ENCODE assay signal across 16 cellular contexts in genomic region chr2:9243357-9243756, GRCh38. TPM values are rescaled to one million over a fixed set of nuclear protein-coding genes. Genes with fewer than 3 reads are reported as not detected.
DNase-seq lines count a peak whose midpoint lies in the region; ATAC-seq, FAIRE-seq and TF ChIP-seq lines count a peak whose summit lies in the region.
"Had no signal": no experiment of that assay in that cellular context is flagged by ENCODE, and none has a peak within 500 bp of the region (broad histone marks: within the 10 kb centered on the region; RNA-seq: fewer than 3 reads in every experiment).

No MANE protein-coding gene starts in this region.

- intact Hi-C loops in MCF 10A (cut with micrococcal nuclease), result no loop called here
- intact Hi-C loops in breast epithelium (cut with DNase I; ENCODE audit: low total_unique reads), result no loop called here
- intact Hi-C loops in activated CD8-positive, alpha-beta T cell treated with anti-CD3 and anti-CD28 coated beads for 36 hours (cut with micrococcal nuclease), result no loop called here

- H3K9me3 ChIP-seq in breast epithelium (no peaks in the 10 kb centered on the region), SK-N-SH (no peaks in the 10 kb centered on the region), smooth muscle cell (replicated peaks; ENCODE audit: low read depth) (no peaks in the 10 kb centered on the region)

- TF ChIP-seq EP300 in SK-N-SH (IDR thresholded peaks at IDR 0.05; ENCODE audit: borderline replicate concordance in 1 of 2, low read depth in 1 of 2, low read length in 1 of 2), result 0 out of 4 replicates have a peak, but pooled peaks of 1 of the 2 experiments have one; percentile 71

- no peak for ATAC-seq in activated CD8-positive, alpha-beta T cell treated with anti-CD3 and anti-CD28 coated beads for 36 hours
- ATAC-seq: CD8-positive, alpha-beta T cell had no signal

- H3F3A ChIP-seq in SK-N-SH (replicated peaks; ENCODE audit: insufficient read depth), result peaks cover 21% of the 10 kb centered on the region
- no peaks in the 10 kb centered on the region for H3F3A ChIP-seq in smooth muscle cell (ENCODE audit: low read depth)

- DNase-seq in MCF 10A (ENCODE audit: unreplicated experiment), result no peak
- DNase-seq in breast epithelium (ENCODE audit: low spot score in 2 of 2), result no peak
- no peak for DNase-seq in SK-N-SH
- DNase-seq in dermis blood vessel endothelial cell, result peak; percentile 37
- DNase-seq in smooth muscle cell (lab: John Stamatoyannopoulos, UW; ENCODE audit: unreplicated experiment), result no peak
- no peak for DNase-seq in RCC 7860 (ENCODE audit: low spot score)
- no peak for DNase-seq in NK-92 treated with Interleukin-12 subunit alpha and Interleukin-12 subunit beta, amount 100 ng/mL, for 24 hours (lab: John Stamatoyannopoulos, UW)
- no peak for DNase-seq in activated CD8-positive, alpha-beta T cell treated with anti-CD3 and anti-CD28 coated beads for 36 hours
- DNase-seq: CD8-positive, alpha-beta T cell; COR-L47; DND-41; GF-D8; HCEC 1CT; HFFc6 had no signal

- peak overlapping the region; percentile 0; the same call in 1 of the 2 replicates for H3K4me2 ChIP-seq in SK-N-SH
- H3K4me2 ChIP-seq in smooth muscle cell, result peak overlapping the region; percentile 6

- H3K4me3 Mint-ChIP-seq in MCF 10A (ENCODE audit: unreplicated experiment), result no peak overlapping the region
- no peak overlapping the region for H3K4me3 Mint-ChIP-seq in activated CD8-positive, alpha-beta T cell treated with anti-CD3 and anti-CD28 coated beads for 36 hours
- H3K4me3 Mint-ChIP-seq: CD14-positive monocyte; CD8-positive, alpha-beta T cell; HFFc6 had no signal

- FAIRE-seq in RCC 7860 (lab: Jason Lieb, UNC), result no peak

- no TSS peak for BruUV-seq in MCF 10A (replicated peaks; lab: Mats Ljungman, UMichigan)

- H4K20me1 ChIP-seq in SK-N-SH (ENCODE audit: insufficient read depth), result no peaks in the 10 kb centered on the region
- peaks cover 9% of the 10 kb centered on the region for H4K20me1 ChIP-seq in smooth muscle cell (ENCODE audit: low read depth)

- H3K79me2 ChIP-seq in SK-N-SH (ENCODE audit: insufficient read depth) (peaks cover 100% of the 10 kb centered on the region), smooth muscle cell (ENCODE audit: low read depth) (peaks cover 100% of the 10 kb centered on the region)

- no peaks in the 10 kb centered on the region for H3K9me2 ChIP-seq in SK-N-SH

- H3K27me3 Mint-ChIP-seq in MCF 10A (ENCODE audit: insufficient read depth, unreplicated experiment), result no peaks in the 10 kb centered on the region
- peaks cover 8% of the 10 kb centered on the region for H3K27me3 Mint-ChIP-seq in activated CD8-positive, alpha-beta T cell treated with anti-CD3 and anti-CD28 coated beads for 36 hours

- no peak overlapping the region for H2AFZ ChIP-seq in SK-N-SH (ENCODE audit: low read depth)
- no peak overlapping the region for H2AFZ ChIP-seq in smooth muscle cell (ENCODE audit: low read depth)

- no peak overlapping the region for H3K27ac ChIP-seq in breast epithelium
- peak overlapping the region; percentile 67 to 82 for H3K27ac ChIP-seq in SK-N-SH (ENCODE audit: low read depth in 2 of 2, low read length in 1 of 2)
- H3K27ac ChIP-seq in smooth muscle cell (ENCODE audit: low read depth), result peak overlapping the region; percentile 20
- H3K27ac ChIP-seq: 22Rv1 had no signal

- H3K4me3 ChIP-seq in breast epithelium, result no peak overlapping the region
- no peak overlapping the region for H3K4me3 ChIP-seq in SK-N-SH (ENCODE audit: low read depth in 2 of 2, low read length in 1 of 2)
- no peak overlapping the region for H3K4me3 ChIP-seq in smooth muscle cell

- H3K4me1 ChIP-seq in breast epithelium (no peaks in the 10 kb centered on the region), SK-N-SH (ENCODE audit: control insufficient read depth in 1 of 2, insufficient read depth in 2 of 2, low read depth in 1 of 2, low read length in 1 of 2) (peaks cover 56 to 81% of the 10 kb centered on the region in 2 experiments), smooth muscle cell (ENCODE audit: low read depth) (peaks cover 4% of the 10 kb centered on the region)

- no peak for TF ChIP-seq POLR2A in breast epithelium (IDR thresholded peaks at IDR 0.05)

- no peaks in the 10 kb centered on the region for H3K9me3 Mint-ChIP-seq in MCF 10A (ENCODE audit: unreplicated experiment)
- H3K9me3 Mint-ChIP-seq in activated CD8-positive, alpha-beta T cell treated with anti-CD3 and anti-CD28 coated beads for 36 hours, result no peaks in the 10 kb centered on the region
- H3K9me3 Mint-ChIP-seq: CD14-positive monocyte; CD8-positive, alpha-beta T cell; HFFc6 had no signal

- H3K4me1 Mint-ChIP-seq in MCF 10A (ENCODE audit: insufficient read depth, unreplicated experiment), result peaks cover 45% of the 10 kb centered on the region
- H3K4me1 Mint-ChIP-seq in activated CD8-positive, alpha-beta T cell treated with anti-CD3 and anti-CD28 coated beads for 36 hours (ENCODE audit: low read depth), result no peaks in the 10 kb centered on the region

- H3K27ac Mint-ChIP-seq in MCF 10A (ENCODE audit: low read depth, unreplicated experiment), result peak overlapping the region; percentile 16
- no peak overlapping the region for H3K27ac Mint-ChIP-seq in activated CD8-positive, alpha-beta T cell treated with anti-CD3 and anti-CD28 coated beads for 36 hours
- H3K27ac Mint-ChIP-seq: CD14-positive monocyte; CD8-positive, alpha-beta T cell; HFFc6 had no signal

- TF ChIP-seq CTCF in MCF 10A (IDR thresholded peaks at IDR 0.05; ENCODE audit: unreplicated experiment) (no peak), breast epithelium (IDR thresholded peaks at IDR 0.05) (no peak), SK-N-SH (IDR thresholded peaks at IDR 0.05) (no peak), smooth muscle cell (IDR thresholded peaks at IDR 0.05; ENCODE audit: borderline replicate concordance, insufficient read depth, poor library complexity, severe bottlenecking) (no peak)
- TF ChIP-seq CTCF in activated CD8-positive, alpha-beta T cell treated with anti-CD3 and anti-CD28 coated beads for 36 hours (IDR thresholded peaks at IDR 0.05), result no peak

- no peak for TF ChIP-seq RAD21 in SK-N-SH (IDR thresholded peaks at IDR 0.05; ENCODE audit: low read length)

- H3K36me3 ChIP-seq in breast epithelium, result no peaks in the 10 kb centered on the region
- peaks cover 0 to 10% of the 10 kb centered on the region in 2 experiments for H3K36me3 ChIP-seq in SK-N-SH (replicated peaks in 1 of 2; ENCODE audit: control insufficient read depth in 1 of 2, insufficient read depth in 2 of 2, low read length in 1 of 2)
- no peaks in the 10 kb centered on the region for H3K36me3 ChIP-seq in smooth muscle cell (ENCODE audit: low read depth)

- CTCF ChIA-PET in MCF 10A (lab: Yijun Ruan, JAX), result interaction anchor here (3.0 kb wide), 1 partner anchor 8 kb away, joined by 14 read pairs; no protein-coding TSS in a partner anchor
- CTCF ChIA-PET in SK-N-SH (lab: Yijun Ruan, JAX), result no interaction called here
- CTCF ChIA-PET in activated CD8-positive, alpha-beta T cell treated with anti-CD3 and anti-CD28 coated beads for 36 hours (lab: Charles Lee), result no interaction called here

- H3K9ac ChIP-seq in SK-N-SH, result no peak overlapping the region
- H3K9ac ChIP-seq in smooth muscle cell (ENCODE audit: low read depth), result no peak overlapping the region

- H3K27me3 ChIP-seq in breast epithelium (no peaks in the 10 kb centered on the region), SK-N-SH (ENCODE audit: insufficient read depth) (no peaks in the 10 kb centered on the region), smooth muscle cell (ENCODE audit: low read depth) (no peaks in the 10 kb centered on the region)

- 47% methylated on average over 8 of the region's 8 CpGs for WGBS in SK-N-SH (ENCODE audit: low lambda C conversion rate)
- WGBS in smooth muscle cell (ENCODE audit: low lambda C conversion rate), result 33% methylated on average over 8 of the region's 8 CpGs

- peaks cover 6% of the 10 kb centered on the region for H3K36me3 Mint-ChIP-seq in MCF 10A (ENCODE audit: insufficient read depth, unreplicated experiment)
- H3K36me3 Mint-ChIP-seq in activated CD8-positive, alpha-beta T cell treated with anti-CD3 and anti-CD28 coated beads for 36 hours (ENCODE audit: low read depth), result no peaks in the 10 kb centered on the region
- H3K36me3 Mint-ChIP-seq: CD14-positive monocyte; CD8-positive, alpha-beta T cell had no signal

- POLR2A ChIA-PET in MCF 10A (lab: Yijun Ruan, JAX), result interaction anchor here (0.6 to 2.1 kb wide), 4 partner anchors 12 to 43 kb away, joined by 3 to 7 read pairs (median 5); no protein-coding TSS in a partner anchor
- POLR2A ChIA-PET in SK-N-SH (lab: Yijun Ruan, JAX), result interaction anchor here (0.8 kb wide), 1 partner anchor 8 kb away, joined by 4 read pairs; no protein-coding TSS in a partner anchor
- POLR2A ChIA-PET in activated CD8-positive, alpha-beta T cell treated with anti-CD3 and anti-CD28 coated beads for 36 hours (lab: Charles Lee), result interaction anchor here (0.7 kb wide), 1 partner anchor 117 kb away, joined by 4 read pairs; no protein-coding TSS in a partner anchor

TF ChIP-seq in SK-N-SH, 30 proteins besides CTCF, POLR2A, EP300 and RAD21 (continues in another document):
- TF ChIP-seq SMC3 (IDR thresholded peaks at IDR 0.05; ENCODE audit: low read depth, low read length) (no peak), SIN3A (IDR thresholded peaks at IDR 0.05; ENCODE audit: borderline replicate concordance, low read depth, low read length) (no peak), GATA2 (CRISPR knock-in tag; IDR thresholded peaks at IDR 0.05) (peak; percentile 40), USF2 (IDR thresholded peaks at IDR 0.05; ENCODE audit: borderline replicate concordance, low read depth, low read length) (no peak), TAF1 (IDR thresholded peaks at IDR 0.05; ENCODE audit: borderline replicate concordance, low read depth, low read length) (no peak), TCF12 (IDR thresholded peaks at IDR 0.05) (peak; percentile 79), FOSL2 (IDR thresholded peaks at IDR 0.05; ENCODE audit: borderline replicate concordance, low read depth) (peak; percentile 58; the same call in 1 of the 2 replicates)

RNA-seq across cellular contexts. Expression of gene ASAP2, which starts 36.7 kb away (rescaled TPM):
- total RNA-seq in MCF 10A (2022), result 80.8 and 89.5 TPM in 2 replicates
- 10 to 100 TPM; 14.5 to 24.2 (median 21.0) TPM for total RNA-seq in breast epithelium
- polyA plus RNA-seq in SK-N-SH (2012; rRNA removed), result 37.9 and 41.4 TPM in 2 replicates
- polyA plus RNA-seq in SK-N-SH (2012; cell fraction: cytosol; rRNA removed), result 46.4 and 46.7 TPM in 2 replicates
- 60.7 and 79.4 TPM in 2 replicates for polyA plus RNA-seq in SK-N-SH (2012; cell fraction: nucleus; rRNA removed)
- total RNA-seq in dermis blood vessel endothelial cell, result 58.0 and 59.6 TPM in 2 replicates
- total RNA-seq in smooth muscle cell, result 23.1 and 24.1 TPM in 2 replicates
- polyA plus RNA-seq in smooth muscle cell, result 8.8 and 14.4 TPM in 2 replicates
- total RNA-seq in activated CD8-positive, alpha-beta T cell treated with anti-CD3 and anti-CD28 coated beads for 36 hours, result not detected
- total RNA-seq: CD8-positive, alpha-beta T cell had no signal

Comparison
In these comparisons a context has a peak if more than half of its experiments do, and no peak if none do; other contexts are left out.
1. H3K27ac ChIP-seq: peak in SK-N-SH (2 of 2) and smooth muscle cell (single experiment); none in breast epithelium (0 of 2).
2. RNA of gene ASAP2, which starts 36.7 kb away (total RNA-seq): 80.8 to 89.5 TPM in MCF 10A, 58.0 to 59.6 TPM in dermis blood vessel endothelial cell, 23.1 to 24.1 TPM in smooth muscle cell and 14.5 to 24.2 TPM in breast epithelium; not detected in activated CD8-positive, alpha-beta T cell treated with anti-CD3 and anti-CD28 coated beads for 36 hours; every median in the first group is over 10 times any median in the second.